In the genomic region with DNA sequence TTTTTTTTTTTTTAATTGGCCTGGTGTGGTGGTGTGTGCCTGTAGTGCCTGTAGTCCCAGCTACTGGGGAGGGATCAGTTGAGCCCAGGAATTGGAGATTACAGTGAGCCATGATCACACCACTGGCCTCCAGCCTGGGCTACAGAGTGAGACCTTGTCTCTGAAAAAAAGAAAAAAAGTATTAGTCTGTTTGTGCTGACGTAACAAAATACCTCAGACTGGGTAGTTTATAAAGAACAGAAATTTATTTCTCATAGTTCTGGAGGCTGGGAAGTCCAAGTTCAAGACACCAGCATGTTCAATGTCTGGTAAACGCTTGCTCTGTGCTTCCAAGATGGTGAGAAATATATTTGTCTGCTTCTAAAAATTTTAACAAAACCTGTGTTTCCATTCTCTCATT, we compare ENCODE assay signal across 15 cellular contexts. TPM values are rescaled to one million over a fixed set of nuclear protein-coding genes. Genes with fewer than 3 reads are reported as not detected.
DNase-seq lines count a peak whose midpoint lies in the region; ATAC-seq lines count a peak whose summit lies in the region.
"Had no signal": no experiment of that assay in that cellular context is flagged by ENCODE, and none has a peak within 500 bp of the region (broad histone marks: within the 10 kb centered on the region; RNA-seq: fewer than 3 reads in every experiment).

No MANE protein-coding gene starts in this region.

- CTCF ChIA-PET in activated CD8-positive, alpha-beta memory T cell treated with anti-CD3 and anti-CD28 coated beads, Interleukin-2, amount 10 ng/mL, durations not matched to agents 7 days and 5 days (lab: Charles Lee), result interaction anchor here (1.4 kb wide), 2 partner anchors 25 to 476 kb away, joined by 4 to 5 read pairs; no protein-coding TSS in a partner anchor
- CTCF ChIA-PET in CD4-positive, alpha-beta memory T cell (lab: Charles Lee; ENCODE audit: partially characterized antibody), result interaction anchor here (3.1 to 21.4 kb wide), 2 partner anchors 15 to 25 kb away, joined by 13 to 250 read pairs; a partner anchor contains a TSS
- CTCF ChIA-PET in activated CD4-positive, alpha-beta memory T cell treated with anti-CD3 and anti-CD28 coated beads for 36 hours (lab: Charles Lee), result interaction anchor here (0.7 to 2.7 kb wide), 3 partner anchors 11 to 29 kb away, joined by 3 to 13 read pairs (median 3); no protein-coding TSS in a partner anchor
- CTCF ChIA-PET in naive thymus-derived CD4-positive, alpha-beta T cell (lab: Charles Lee), result interaction anchor here (1.9 kb wide), 1 partner anchor 29 kb away, joined by 10 read pairs; no protein-coding TSS in a partner anchor

- peaks cover 68% of the 10 kb centered on the region for H3K4me1 ChIP-seq in CD4-positive, alpha-beta memory T cell (ENCODE audit: insufficient read depth, low read length)
- H3K4me1 ChIP-seq in naive thymus-derived CD4-positive, alpha-beta T cell (ENCODE audit: control insufficient read depth in 2 of 2, insufficient read depth in 2 of 2, low read length in 2 of 2), result peaks cover 36 to 46% of the 10 kb centered on the region in 2 donors

- POLR2A ChIA-PET in CD4-positive, alpha-beta memory T cell (lab: Charles Lee; ENCODE audit: partially characterized antibody), result interaction anchor here (1.5 kb wide), 1 partner anchor 23 kb away, joined by 4 read pairs; no protein-coding TSS in a partner anchor
- POLR2A ChIA-PET in activated CD4-positive, alpha-beta memory T cell treated with anti-CD3 and anti-CD28 coated beads for 36 hours (lab: Charles Lee), result no interaction called here
- POLR2A ChIA-PET in naive thymus-derived CD4-positive, alpha-beta T cell (lab: Charles Lee), result interaction anchor here (0.7 kb wide), 1 partner anchor 29 kb away, joined by 3 read pairs; no protein-coding TSS in a partner anchor

- DNase-seq in activated CD8-positive, alpha-beta memory T cell treated with anti-CD3 and anti-CD28 coated beads, Interleukin-2, amount 10 ng/mL, durations not matched to agents 7 days and 5 days, result no peak
- DNase-seq in activated CD8-positive, alpha-beta memory T cell treated with anti-CD3 and anti-CD28 coated beads, Interleukin-2, amount 50 U/mL, for 4 hours, result no peak
- DNase-seq in CD4-positive, alpha-beta memory T cell, result no peak
- DNase-seq in activated CD4-positive, alpha-beta memory T cell treated with anti-CD3 and anti-CD28 coated beads for 36 hours, result no peak
- DNase-seq in naive thymus-derived CD4-positive, alpha-beta T cell, result no peak
- DNase-seq in NCI-H2029 (lab: John Stamatoyannopoulos, UW) (no peak), A172 (ENCODE audit: low spot score) (no peak)
- DNase-seq: left cardiac atrium, NCI-H1092, NCI-H187 treated with DMSO at 0.1 percent for 48 hours, NCI-H226, occipital lobe had no signal

- no peaks in the 10 kb centered on the region for H3K27me3 Mint-ChIP-seq in activated CD8-positive, alpha-beta memory T cell treated with anti-CD3 and anti-CD28 coated beads, Interleukin-2, amount 10 ng/mL, durations not matched to agents 7 days and 5 days
- no peaks in the 10 kb centered on the region for H3K27me3 Mint-ChIP-seq in CD4-positive, alpha-beta memory T cell
- no peaks in the 10 kb centered on the region for H3K27me3 Mint-ChIP-seq in activated CD4-positive, alpha-beta memory T cell treated with anti-CD3 and anti-CD28 coated beads for 36 hours
- H3K27me3 Mint-ChIP-seq in naive thymus-derived CD4-positive, alpha-beta T cell, result no peaks in the 10 kb centered on the region

- peak overlapping the region; percentile 3 to 34 for H3K4me3 ChIP-seq in CD4-positive, alpha-beta memory T cell (ENCODE audit: low read length in 2 of 2)
- H3K4me3 ChIP-seq in naive thymus-derived CD4-positive, alpha-beta T cell (ENCODE audit: low read length), result peak overlapping the region; percentile 45
- H3K4me3 ChIP-seq: heart right ventricle had no signal

- no peak overlapping the region for H3K4me3 Mint-ChIP-seq in activated CD8-positive, alpha-beta memory T cell treated with anti-CD3 and anti-CD28 coated beads, Interleukin-2, amount 10 ng/mL, durations not matched to agents 7 days and 5 days
- peak overlapping the region; percentile 77 to 92 (median 85) for H3K4me3 Mint-ChIP-seq in CD4-positive, alpha-beta memory T cell
- H3K4me3 Mint-ChIP-seq in activated CD4-positive, alpha-beta memory T cell treated with anti-CD3 and anti-CD28 coated beads for 36 hours, result no peak overlapping the region
- H3K4me3 Mint-ChIP-seq in naive thymus-derived CD4-positive, alpha-beta T cell, result peak overlapping the region in 9 of 10 donors; percentile 79 to 92 (median 85)
- H3K4me3 Mint-ChIP-seq: WTC11 had no signal

- intact Hi-C loops in CD4-positive, alpha-beta memory T cell (cut with micrococcal nuclease), result no loop called here
- intact Hi-C loops in activated CD4-positive, alpha-beta memory T cell treated with anti-CD3 and anti-CD28 coated beads for 36 hours (cut with micrococcal nuclease), result loop anchor here (2.0 kb wide), 1 partner anchor 30 kb away; no protein-coding TSS in a partner anchor
- intact Hi-C loops in naive thymus-derived CD4-positive, alpha-beta T cell (cut with micrococcal nuclease), result no loop called here

- no peaks in the 10 kb centered on the region for H3K36me3 ChIP-seq in CD4-positive, alpha-beta memory T cell (ENCODE audit: insufficient read depth, low read length)
- peaks cover 0 to 13% (median 4%) of the 10 kb centered on the region in 3 experiments for H3K36me3 ChIP-seq in naive thymus-derived CD4-positive, alpha-beta T cell (ENCODE audit: control insufficient read depth in 2 of 3, insufficient read depth in 3 of 3, low read length in 3 of 3)

- ATAC-seq in activated CD8-positive, alpha-beta memory T cell treated with anti-CD3 and anti-CD28 coated beads, Interleukin-2, amount 10 ng/mL, durations not matched to agents 7 days and 5 days, result no peak
- no peak for ATAC-seq in naive thymus-derived CD4-positive, alpha-beta T cell
- no peak for ATAC-seq in HG02884 (IDR thresholded peaks at IDR 0.05; ENCODE audit: unreplicated experiment)

- H3K27ac Mint-ChIP-seq in activated CD8-positive, alpha-beta memory T cell treated with anti-CD3 and anti-CD28 coated beads, Interleukin-2, amount 10 ng/mL, durations not matched to agents 7 days and 5 days, result peak overlapping the region; percentile 83
- H3K27ac Mint-ChIP-seq in CD4-positive, alpha-beta memory T cell, result peak overlapping the region; percentile 83 to 97 (median 95)
- peak overlapping the region; percentile 88 for H3K27ac Mint-ChIP-seq in activated CD4-positive, alpha-beta memory T cell treated with anti-CD3 and anti-CD28 coated beads for 36 hours
- peak overlapping the region in 6 of 9 donors; percentile 72 to 92 (median 90) for H3K27ac Mint-ChIP-seq in naive thymus-derived CD4-positive, alpha-beta T cell
- H3K27ac Mint-ChIP-seq: WTC11 had no signal

- H3K36me3 Mint-ChIP-seq in activated CD8-positive, alpha-beta memory T cell treated with anti-CD3 and anti-CD28 coated beads, Interleukin-2, amount 10 ng/mL, durations not matched to agents 7 days and 5 days, result peaks cover 66% of the 10 kb centered on the region
- H3K36me3 Mint-ChIP-seq in CD4-positive, alpha-beta memory T cell, result peaks cover 31 to 37% of the 10 kb centered on the region in 2 donors
- peaks cover 30% of the 10 kb centered on the region for H3K36me3 Mint-ChIP-seq in activated CD4-positive, alpha-beta memory T cell treated with anti-CD3 and anti-CD28 coated beads for 36 hours
- peaks cover 8 to 57% (median 31%) of the 10 kb centered on the region in 5 donors for H3K36me3 Mint-ChIP-seq in naive thymus-derived CD4-positive, alpha-beta T cell

- no peaks in the 10 kb centered on the region for H3K27me3 ChIP-seq in CD4-positive, alpha-beta memory T cell (ENCODE audit: insufficient read depth, low read length)
- no peaks in the 10 kb centered on the region for H3K27me3 ChIP-seq in naive thymus-derived CD4-positive, alpha-beta T cell (ENCODE audit: control insufficient read depth in 2 of 2, insufficient read depth in 2 of 2, low read length in 2 of 2)
- H3K27me3 ChIP-seq: heart right ventricle had no signal

- H3K9me3 ChIP-seq in CD4-positive, alpha-beta memory T cell (ENCODE audit: control insufficient read depth in 1 of 2, low read length in 2 of 2), result no peaks in the 10 kb centered on the region
- H3K9me3 ChIP-seq in naive thymus-derived CD4-positive, alpha-beta T cell (ENCODE audit: control insufficient read depth in 2 of 3, low read length in 3 of 3), result no peaks in the 10 kb centered on the region

- H3K4me1 Mint-ChIP-seq in activated CD8-positive, alpha-beta memory T cell treated with anti-CD3 and anti-CD28 coated beads, Interleukin-2, amount 10 ng/mL, durations not matched to agents 7 days and 5 days, result peaks cover 56% of the 10 kb centered on the region
- peaks cover 58 to 79% (median 69%) of the 10 kb centered on the region in 4 donors for H3K4me1 Mint-ChIP-seq in CD4-positive, alpha-beta memory T cell
- H3K4me1 Mint-ChIP-seq in activated CD4-positive, alpha-beta memory T cell treated with anti-CD3 and anti-CD28 coated beads for 36 hours (ENCODE audit: low read depth), result peaks cover 83% of the 10 kb centered on the region
- H3K4me1 Mint-ChIP-seq in naive thymus-derived CD4-positive, alpha-beta T cell, result peaks cover 43 to 79% (median 71%) of the 10 kb centered on the region in 7 donors

- H3K9me3 Mint-ChIP-seq in activated CD8-positive, alpha-beta memory T cell treated with anti-CD3 and anti-CD28 coated beads, Interleukin-2, amount 10 ng/mL, durations not matched to agents 7 days and 5 days (ENCODE audit: low read depth), result peaks cover 12% of the 10 kb centered on the region
- H3K9me3 Mint-ChIP-seq in CD4-positive, alpha-beta memory T cell, result peaks cover 0 to 3% (median 0%) of the 10 kb centered on the region in 8 donors
- H3K9me3 Mint-ChIP-seq in activated CD4-positive, alpha-beta memory T cell treated with anti-CD3 and anti-CD28 coated beads for 36 hours, result peaks cover 11% of the 10 kb centered on the region
- peaks cover 0 to 16% (median 5%) of the 10 kb centered on the region in 11 donors for H3K9me3 Mint-ChIP-seq in naive thymus-derived CD4-positive, alpha-beta T cell

- H3K27ac ChIP-seq in CD4-positive, alpha-beta memory T cell (ENCODE audit: low read depth, low read length), result peak overlapping the region; percentile 25
- H3K27ac ChIP-seq in naive thymus-derived CD4-positive, alpha-beta T cell (ENCODE audit: low read depth, low read length), result peak overlapping the region; percentile 16

RNA-seq across cellular contexts. Expression of a gene that starts 25.8 kb away (rescaled TPM):
- total RNA-seq in activated CD8-positive, alpha-beta memory T cell treated with anti-CD3 and anti-CD28 coated beads, Interleukin-2, amount 10 ng/mL, durations not matched to agents 7 days and 5 days, result 10 to 100 TPM; 49.7 to 63.2 TPM
- 10 to 100 TPM; 80.2 to 95.1 TPM for total RNA-seq in CD4-positive, alpha-beta memory T cell
- polyA plus RNA-seq in CD4-positive, alpha-beta memory T cell, result 10 to 100 TPM; 22.5 to 36.9 TPM
- 10 to 100 TPM; 42.5 to 44.6 TPM for total RNA-seq in activated CD4-positive, alpha-beta memory T cell treated with anti-CD3 and anti-CD28 coated beads for 36 hours
- total RNA-seq in naive thymus-derived CD4-positive, alpha-beta T cell, result 10 to 100 TPM; 36.2 to 72.2 (median 55.8) TPM
- polyA plus RNA-seq in naive thymus-derived CD4-positive, alpha-beta T cell, result 10 to 100 TPM; 19.1 to 29.0 TPM
- 9.4 and 9.5 TPM in 2 replicates for total RNA-seq in A172 (2014; rRNA removed; shearing (Covaris generic))

Comparison
In these comparisons a context has a peak if more than half of its experiments do, and no peak if none do; other contexts are left out.
1. H3K4me3 Mint-ChIP-seq: peak in CD4-positive, alpha-beta memory T cell (8 of 8) and naive thymus-derived CD4-positive, alpha-beta T cell (9 of 10); none in activated CD8-positive, alpha-beta memory T cell treated with anti-CD3 and anti-CD28 coated beads, Interleukin-2, amount 10 ng/mL, durations not matched to agents 7 days and 5 days (single experiment) and activated CD4-positive, alpha-beta memory T cell treated with anti-CD3 and anti-CD28 coated beads for 36 hours (single experiment).
2. Peak in every context shown above with its lines, with median percentiles within 50 percentile points of each other: H3K27ac Mint-ChIP-seq.